8 cellular contexts compared by ENCODE assay signal in genomic region chr9:75891277-75892167, GRCh38. TPM values are rescaled to one million over a fixed set of nuclear protein-coding genes. Genes with fewer than 3 reads are reported as not detected.
DNase-seq lines count a peak whose midpoint lies in the region; ATAC-seq, FAIRE-seq and TF ChIP-seq lines count a peak whose summit lies in the region.

No MANE protein-coding gene starts in this region.

- CTCF ChIA-PET in CD8-positive, alpha-beta T cell (lab: Charles Lee) = interaction anchor here (0.7 to 2.6 kb wide), 4 partner anchors 11 to 209 kb away, joined by 3 to 13 read pairs (median 4); no protein-coding TSS in a partner anchor

- H3K27me3 Mint-ChIP-seq in CD8-positive, alpha-beta T cell (ENCODE audit: low read depth) = no peaks in the 10 kb centered on the region
- no peaks in the 10 kb centered on the region for H3K27me3 Mint-ChIP-seq in osteocyte (ENCODE audit: unreplicated experiment)

- DNase-seq in CD8-positive, alpha-beta T cell = peak; percentile 3 to 64 (median 28)
- DNase-seq in KBM-7 (peak; percentile 38), Right ventricle myocardium superior (peak; percentile 55), osteocyte (ENCODE audit: extremely low spot score, unreplicated experiment) (no peak), middle frontal gyrus (ENCODE audit: extremely low spot score, low spot score) (no peak), cortex of kidney (lab: John Stamatoyannopoulos, UW) (no peak), HTR-8/SVneo (ENCODE audit: insufficient read length, low spot score) (no peak)
- DNase-seq in activated naive CD4-positive, alpha-beta T cell treated with anti-CD3 and anti-CD28 coated beads, Interleukin-2, amount 50 U/mL, for 16 hours = peak; percentile 51

- H3K27ac Mint-ChIP-seq in CD8-positive, alpha-beta T cell = peak overlapping the region; percentile 42
- H3K27ac Mint-ChIP-seq in osteocyte (ENCODE audit: unreplicated experiment) = peak overlapping the region; percentile 74

- TF ChIP-seq CTCF in CD8-positive, alpha-beta T cell (IDR thresholded peaks at IDR 0.05) = no peak
- no peak for TF ChIP-seq CTCF in osteocyte (IDR thresholded peaks at IDR 0.05)

- peaks cover 23% of the 10 kb centered on the region for H3K4me1 ChIP-seq in CD8-positive, alpha-beta T cell (ENCODE audit: insufficient read depth, low read length)

- H3K4me1 Mint-ChIP-seq in CD8-positive, alpha-beta T cell (ENCODE audit: low read depth) = peaks cover 60% of the 10 kb centered on the region
- peaks cover 38% of the 10 kb centered on the region for H3K4me1 Mint-ChIP-seq in osteocyte (ENCODE audit: unreplicated experiment)

- FAIRE-seq in HTR-8/SVneo (lab: Jason Lieb, UNC) = no peak

- H3K4me3 ChIP-seq in CD8-positive, alpha-beta T cell (ENCODE audit: low read depth, low read length) = peak overlapping the region; percentile 81

- peak overlapping the region; percentile 92 for H3K4me3 Mint-ChIP-seq in CD8-positive, alpha-beta T cell
- peak overlapping the region; percentile 93 for H3K4me3 Mint-ChIP-seq in osteocyte (ENCODE audit: unreplicated experiment)

- no peaks in the 10 kb centered on the region for H3K9me3 ChIP-seq in CD8-positive, alpha-beta T cell (ENCODE audit: low read length)

- no peaks in the 10 kb centered on the region for H3K36me3 ChIP-seq in CD8-positive, alpha-beta T cell (ENCODE audit: insufficient read depth, low read length)

- POLR2A ChIA-PET in CD8-positive, alpha-beta T cell (lab: Charles Lee) = interaction anchor here (0.6 to 0.9 kb wide), 3 partner anchors 17 to 393 kb away, joined by 3 to 4 read pairs (median 3); no protein-coding TSS in a partner anchor

- H3K27ac ChIP-seq in CD8-positive, alpha-beta T cell (ENCODE audit: low read depth, low read length) = peak overlapping the region; percentile 60

- ATAC-seq in CD8-positive, alpha-beta T cell = no peak
- ATAC-seq in Right ventricle myocardium superior (ENCODE audit: poor library complexity) = peak; percentile 11

- H3K27me3 ChIP-seq in CD8-positive, alpha-beta T cell (ENCODE audit: insufficient read depth, low read length) = no peaks in the 10 kb centered on the region

- no peaks in the 10 kb centered on the region for H3K9me3 Mint-ChIP-seq in CD8-positive, alpha-beta T cell
- H3K9me3 Mint-ChIP-seq in osteocyte (ENCODE audit: unreplicated experiment) = no peaks in the 10 kb centered on the region

- peaks cover 9% of the 10 kb centered on the region for H3K36me3 Mint-ChIP-seq in CD8-positive, alpha-beta T cell
- no peaks in the 10 kb centered on the region for H3K36me3 Mint-ChIP-seq in osteocyte (ENCODE audit: unreplicated experiment)

- intact Hi-C loops in CD8-positive, alpha-beta T cell (cut with DNase I, micrococcal nuclease) = loop anchor here (2.0 to 10.0 kb wide), 8 partner anchors 25 to 1285 kb away; partner anchors contain the start of genes VPS13A (in 2 of the 2), GCNT1 (in 1 of the 2), NMRK1 (in 1 of the 2) and OSTF1 (in 1 of the 2)
- intact Hi-C loops in Right ventricle myocardium superior (cut with DNase I) = loop anchor here (10.0 kb wide), 1 partner anchor 413 kb away; no protein-coding TSS in a partner anchor

- in situ Hi-C loops in KBM-7 (cut with MboI; ENCODE audit: low pct_unique_long_range_greater_than_20kb, low sequenced_read_pairs) = loop anchor here (25.0 kb wide), 1 partner anchor 821 kb away; no protein-coding TSS in a partner anchor

RNA-seq across cellular contexts. Expression of gene PCSK5, which starts 1.0 kb away (rescaled TPM):
- total RNA-seq in CD8-positive, alpha-beta T cell = 10 to 100 TPM; 13.7 to 13.8 TPM
- total RNA-seq in Right ventricle myocardium superior = 3.4 TPM
- total RNA-seq in osteocyte = 16.5 and 18.3 TPM in 2 replicates

Comparison
In these comparisons a context has a peak if more than half of its experiments do, and no peak if none do; other contexts are left out.
1. DNase-seq: peak in CD8-positive, alpha-beta T cell (7 of 7), KBM-7 (single experiment), activated naive CD4-positive, alpha-beta T cell treated with anti-CD3 and anti-CD28 coated beads, Interleukin-2, amount 50 U/mL, for 16 hours (single experiment) and Right ventricle myocardium superior (single experiment); none in osteocyte (single experiment), middle frontal gyrus (single experiment), cortex of kidney (single experiment) and HTR-8/SVneo (single experiment).